In genomic region chr12:59182191-59182590, GRCh38 we compare ENCODE assay signal across 18 cellular contexts.
DNase-seq lines count a peak whose midpoint lies in the region; ATAC-seq, FAIRE-seq and TF ChIP-seq lines count a peak whose summit lies in the region.
"Had no signal": no experiment of that assay in that cellular context is flagged by ENCODE, and none has a peak within 500 bp of the region (broad histone marks: within the 10 kb centered on the region; RNA-seq: fewer than 3 reads in every experiment).

No MANE protein-coding gene starts in this region.

- FAIRE-seq in bronchial epithelial cell (lab: Jason Lieb, UNC) = no peak
- FAIRE-seq: A204.1 had no signal

- H3K27ac Mint-ChIP-seq in immature natural killer cell = no peak overlapping the region
- H3K27ac Mint-ChIP-seq: activated T-helper 1 cell treated with anti-CD3 and anti-CD28 coated beads, Interleukin-12 subunit alpha, Interleukin-12 subunit beta, Interleukin-2, Interleukin-4 antibody, amounts not matched to agents 30 ng/mL and 10 ng/mL and 1 ng/mL, durations not matched to agents 14 hours and 24 hours and 36 hours; CD4-positive, alpha-beta T cell; progenitor cell of endocrine pancreas had no signal

- H3K36me3 ChIP-seq in bronchial epithelial cell (ENCODE audit: control insufficient read depth, insufficient read depth, low read length) = no peaks in the 10 kb centered on the region
- H3K36me3 ChIP-seq: left lung, uterus had no signal

- H3K27me3 ChIP-seq in bronchial epithelial cell (ENCODE audit: control insufficient read depth, insufficient read depth, low read length) = no peaks in the 10 kb centered on the region
- H3K27me3 ChIP-seq: body of pancreas, left lung, uterus had no signal

- TF ChIP-seq CTCF in bronchial epithelial cell (IDR thresholded peaks at IDR 0.05; ENCODE audit: insufficient read depth, low read length, severe bottlenecking) = no peak

- no peak overlapping the region for H3K4me3 Mint-ChIP-seq in immature natural killer cell
- H3K4me3 Mint-ChIP-seq: activated T-helper 1 cell treated with anti-CD3 and anti-CD28 coated beads, Interleukin-12 subunit alpha, Interleukin-12 subunit beta, Interleukin-2, Interleukin-4 antibody, amounts not matched to agents 30 ng/mL and 10 ng/mL and 1 ng/mL, durations not matched to agents 14 hours and 24 hours and 36 hours; CD4-positive, alpha-beta T cell had no signal

- H3K36me3 Mint-ChIP-seq in immature natural killer cell = no peaks in the 10 kb centered on the region

- H3K9me3 Mint-ChIP-seq in immature natural killer cell = peaks cover 2 to 10% (median 4%) of the 10 kb centered on the region in 6 donors

- H3K27me3 Mint-ChIP-seq in immature natural killer cell (ENCODE audit: low read depth in 3 of 3) = peaks cover 0 to 2% (median 0%) of the 10 kb centered on the region in 3 donors
- H3K27me3 Mint-ChIP-seq: CD4-positive, alpha-beta T cell; progenitor cell of endocrine pancreas had no signal

- no peak overlapping the region for H3K4me3 ChIP-seq in bronchial epithelial cell (ENCODE audit: low read depth, low read length)
- H3K4me3 ChIP-seq: body of pancreas, left lung, uterus had no signal

- no peaks in the 10 kb centered on the region for H3K4me1 Mint-ChIP-seq in immature natural killer cell

- DNase-seq in activated CD4-positive, alpha-beta T cell treated with anti-CD3 and anti-CD28 coated beads, Interleukin-2, amount 50 U/mL, for 48 hours = peak; percentile 31 to 41
- no peak for DNase-seq in activated CD4-positive, alpha-beta T cell treated with anti-CD3 and anti-CD28 coated beads for 4 hours
- DNase-seq in bronchial epithelial cell (ENCODE audit: low read depth) (peak; percentile 47), immature natural killer cell (no peak), NCI-H146 treated with DMSO at 0.1 percent for 48 hours (lab: John Stamatoyannopoulos, UW; ENCODE audit: unreplicated experiment) (no peak), AG08396 (ENCODE audit: low spot score) (no peak)
- DNase-seq in stimulated activated CD4-positive, alpha-beta T cell treated with anti-CD3 and anti-CD28 coated beads, Interleukin-4, amount 100 ng/mL, for 48 hours (ENCODE audit: low read depth in 2 of 2) = peak; percentile 8 to 19
- DNase-seq: body of pancreas; CD4-positive, alpha-beta T cell; GOT3; left lung; NCI-H1048; stimulated activated naive CD4-positive, alpha-beta T cell treated with Interleukin-2 at 50 U/mL for 16 hours; uterus had no signal

- peak; percentile 38 for ATAC-seq in HG03280 (IDR thresholded peaks at IDR 0.05; ENCODE audit: unreplicated experiment)
- ATAC-seq: body of pancreas, left lung had no signal

Comparison
In these comparisons a context has a peak if more than half of its experiments do, and no peak if none do; other contexts are left out.
1. DNase-seq: peak in activated CD4-positive, alpha-beta T cell treated with anti-CD3 and anti-CD28 coated beads, Interleukin-2, amount 50 U/mL, for 48 hours (2 of 2), bronchial epithelial cell (single experiment) and stimulated activated CD4-positive, alpha-beta T cell treated with anti-CD3 and anti-CD28 coated beads, Interleukin-4, amount 100 ng/mL, for 48 hours (2 of 2); none in activated CD4-positive, alpha-beta T cell treated with anti-CD3 and anti-CD28 coated beads for 4 hours (0 of 2), immature natural killer cell (0 of 3), NCI-H146 treated with DMSO at 0.1 percent for 48 hours (single experiment) and AG08396 (single experiment).